Comparison of ENCODE assay signal across 17 cellular contexts in genomic region chr9:128773049-128773448, GRCh38. TPM values are rescaled to one million over a fixed set of nuclear protein-coding genes. Genes with fewer than 3 reads are reported as not detected.
A peak's percentile ranks its signal among the peaks of the same experiment; 100 is the strongest.
DNase-seq lines count a peak whose midpoint lies in the region; ATAC-seq and TF ChIP-seq lines count a peak whose summit lies in the region.
"Had no signal": no experiment of that assay in that cellular context is flagged by ENCODE, and none has a peak within 500 bp of the region (broad histone marks: within the 10 kb centered on the region; RNA-seq: fewer than 3 reads in every experiment).

No MANE protein-coding gene starts in this region.

- no peak for DNase-seq in activated CD4-positive, alpha-beta T cell treated with anti-CD3 and anti-CD28 coated beads, Interleukin-2, amount 10 ng/mL, durations not matched to agents 24 days and 14 days
- DNase-seq in activated CD4-positive, alpha-beta T cell treated with anti-CD3 and anti-CD28 coated beads for 1 hour, result no peak
- no peak for DNase-seq in CD4-positive, alpha-beta T cell
- DNase-seq in naive thymus-derived CD4-positive, alpha-beta T cell, result no peak
- DNase-seq in NCI-H2196 treated with DMSO at 0.1 percent for 48 hours (lab: John Stamatoyannopoulos, UW; ENCODE audit: unreplicated experiment) (no peak), hepatic stellate cell (ENCODE audit: low spot score) (no peak), cardiac septum (ENCODE audit: low spot score) (no peak)
- DNase-seq: ACHN; activated CD8-positive, alpha-beta memory T cell treated with anti-CD3 and anti-CD28 coated beads, Interleukin-2, amount 50 U/mL, for 48 hours; KBM-7; left ventricle myocardium superior; NCI-H1092; NCI-H2171; NCI-H748 treated with DMSO at 0.1 percent for 48 hours; Peyer's patch; WERI-Rb-1 had no signal

- H3K4me3 Mint-ChIP-seq in activated CD4-positive, alpha-beta T cell treated with anti-CD3 and anti-CD28 coated beads, Interleukin-2, amount 10 ng/mL, durations not matched to agents 24 days and 14 days, result peak overlapping the region; percentile 87
- H3K4me3 Mint-ChIP-seq in CD4-positive, alpha-beta T cell, result peak overlapping the region; percentile 60
- H3K4me3 Mint-ChIP-seq in naive thymus-derived CD4-positive, alpha-beta T cell, result peak overlapping the region in 8 of 10 donors; percentile 42 to 99 (median 90)

- no peak for ATAC-seq in CD4-positive, alpha-beta T cell (ENCODE audit: poor library complexity)
- no peak for ATAC-seq in naive thymus-derived CD4-positive, alpha-beta T cell
- ATAC-seq: left ventricle myocardium superior had no signal

- no peaks in the 10 kb centered on the region for H3K9me3 ChIP-seq in CD4-positive, alpha-beta T cell (ENCODE audit: control insufficient read depth, low read length)
- H3K9me3 ChIP-seq in naive thymus-derived CD4-positive, alpha-beta T cell (ENCODE audit: control insufficient read depth in 2 of 3, low read length in 3 of 3), result peaks cover 0 to 5% (median 0%) of the 10 kb centered on the region in 3 experiments
- H3K9me3 ChIP-seq: Peyer's patch had no signal

- no peak overlapping the region for H3K4me3 ChIP-seq in naive thymus-derived CD4-positive, alpha-beta T cell (ENCODE audit: low read length)

- H3K27me3 Mint-ChIP-seq in activated CD4-positive, alpha-beta T cell treated with anti-CD3 and anti-CD28 coated beads, Interleukin-2, amount 10 ng/mL, durations not matched to agents 24 days and 14 days, result no peaks in the 10 kb centered on the region
- H3K27me3 Mint-ChIP-seq in CD4-positive, alpha-beta T cell, result no peaks in the 10 kb centered on the region
- H3K27me3 Mint-ChIP-seq in naive thymus-derived CD4-positive, alpha-beta T cell, result no peaks in the 10 kb centered on the region

- CTCF ChIA-PET in CD4-positive, alpha-beta T cell (lab: Charles Lee), result interaction anchor here (0.6 to 1.3 kb wide), 2 partner anchors 45 to 179 kb away, joined by 3 to 8 read pairs; partner anchors contain the start of gene ENDOG
- CTCF ChIA-PET in naive thymus-derived CD4-positive, alpha-beta T cell (lab: Charles Lee), result no interaction called here

- intact Hi-C loops in activated CD4-positive, alpha-beta T cell treated with anti-CD3 and anti-CD28 coated beads, Interleukin-2, amount 10 ng/mL, durations not matched to agents 24 days and 14 days (cut with micrococcal nuclease), result loop anchor here (5.0 kb wide), 2 partner anchors 44 to 86 kb away; partner anchors contain the start of genes ENDOG and SET
- intact Hi-C loops in CD4-positive, alpha-beta T cell (cut with DNase I, micrococcal nuclease), result loop anchor here (5.0 to 10.0 kb wide), 5 partner anchors 48 to 401 kb away; partner anchors contain the start of genes DYNC2I2 (in 1 of the 2), KYAT1 (in 1 of the 2), LRRC8A (in 1 of the 2) and PKN3 (in 1 of the 2)
- intact Hi-C loops in naive thymus-derived CD4-positive, alpha-beta T cell (cut with micrococcal nuclease), result loop anchor here (5.0 kb wide), 3 partner anchors 116 to 496 kb away; partner anchors contain the start of genes DYNC2I2 (in 1 of the 2), GOLGA2 (in 1 of the 2), MIGA2 (in 1 of the 2) and SWI5 (in 1 of the 2)
- intact Hi-C loops in cardiac septum (cut with DNase I), result no loop called here

- H3K4me1 Mint-ChIP-seq in activated CD4-positive, alpha-beta T cell treated with anti-CD3 and anti-CD28 coated beads, Interleukin-2, amount 10 ng/mL, durations not matched to agents 24 days and 14 days, result peaks cover 15% of the 10 kb centered on the region
- H3K4me1 Mint-ChIP-seq in CD4-positive, alpha-beta T cell (ENCODE audit: low read depth), result peaks cover 30% of the 10 kb centered on the region
- H3K4me1 Mint-ChIP-seq in naive thymus-derived CD4-positive, alpha-beta T cell, result peaks cover 18 to 33% (median 30%) of the 10 kb centered on the region in 7 donors

- no peaks in the 10 kb centered on the region for H3K27me3 ChIP-seq in CD4-positive, alpha-beta T cell (ENCODE audit: control insufficient read depth, insufficient read depth, low read length)
- no peaks in the 10 kb centered on the region for H3K27me3 ChIP-seq in naive thymus-derived CD4-positive, alpha-beta T cell (ENCODE audit: control insufficient read depth in 2 of 2, insufficient read depth in 2 of 2, low read length in 2 of 2)
- H3K27me3 ChIP-seq: Peyer's patch had no signal

- no peaks in the 10 kb centered on the region for H3K36me3 Mint-ChIP-seq in activated CD4-positive, alpha-beta T cell treated with anti-CD3 and anti-CD28 coated beads, Interleukin-2, amount 10 ng/mL, durations not matched to agents 24 days and 14 days (ENCODE audit: low read depth)
- peaks cover 7% of the 10 kb centered on the region for H3K36me3 Mint-ChIP-seq in CD4-positive, alpha-beta T cell (ENCODE audit: low read depth)
- H3K36me3 Mint-ChIP-seq in naive thymus-derived CD4-positive, alpha-beta T cell, result peaks cover 0 to 5% (median 4%) of the 10 kb centered on the region in 5 donors

- H3K4me1 ChIP-seq in naive thymus-derived CD4-positive, alpha-beta T cell (ENCODE audit: control insufficient read depth in 2 of 2, insufficient read depth in 2 of 2, low read length in 2 of 2), result peaks cover 7 to 12% of the 10 kb centered on the region in 2 donors

- H3K27ac ChIP-seq in CD4-positive, alpha-beta T cell (ENCODE audit: low read depth, low read length), result no peak overlapping the region
- H3K27ac ChIP-seq in VCaP, result peak overlapping the region; percentile 96
- H3K27ac ChIP-seq in naive thymus-derived CD4-positive, alpha-beta T cell (ENCODE audit: low read depth, low read length), result no peak overlapping the region

- peak overlapping the region; percentile 11 for H3K27ac Mint-ChIP-seq in activated CD4-positive, alpha-beta T cell treated with anti-CD3 and anti-CD28 coated beads, Interleukin-2, amount 10 ng/mL, durations not matched to agents 24 days and 14 days
- H3K27ac Mint-ChIP-seq in CD4-positive, alpha-beta T cell, result peak overlapping the region; percentile 98
- H3K27ac Mint-ChIP-seq in naive thymus-derived CD4-positive, alpha-beta T cell, result peak overlapping the region in 7 of 9 donors; percentile 25 to 100 (median 92)

- peaks cover 4% of the 10 kb centered on the region for H3K9me3 Mint-ChIP-seq in activated CD4-positive, alpha-beta T cell treated with anti-CD3 and anti-CD28 coated beads, Interleukin-2, amount 10 ng/mL, durations not matched to agents 24 days and 14 days
- no peaks in the 10 kb centered on the region for H3K9me3 Mint-ChIP-seq in CD4-positive, alpha-beta T cell
- H3K9me3 Mint-ChIP-seq in naive thymus-derived CD4-positive, alpha-beta T cell, result peaks cover 0 to 4% (median 0%) of the 10 kb centered on the region in 11 donors

- H3K36me3 ChIP-seq in naive thymus-derived CD4-positive, alpha-beta T cell (ENCODE audit: control insufficient read depth in 2 of 3, insufficient read depth in 3 of 3, low read length in 3 of 3), result peaks cover 0 to 6% (median 0%) of the 10 kb centered on the region in 3 experiments

- TF ChIP-seq CTCF in CD4-positive, alpha-beta T cell (IDR thresholded peaks at IDR 0.05), result no peak
- no peak for TF ChIP-seq CTCF in VCaP (conservative IDR thresholded peaks at IDR 0.05)

- POLR2A ChIA-PET in CD4-positive, alpha-beta T cell (lab: Charles Lee), result interaction anchor here (0.8 to 3.6 kb wide), 4 partner anchors 9 to 84 kb away, joined by 3 to 49 read pairs (median 14); partner anchors contain the start of genes SET, SPOUT1 and TBC1D13
- POLR2A ChIA-PET in naive thymus-derived CD4-positive, alpha-beta T cell (lab: Charles Lee), result interaction anchor here (0.9 to 3.3 kb wide), 7 partner anchors 9 to 263 kb away, joined by 4 to 31 read pairs (median 10); partner anchors contain the start of genes MIGA2, TBC1D13 and ZDHHC12

RNA-seq across cellular contexts. Expression of gene ZER1, which starts 1.3 kb away (rescaled TPM):
- 12.3 and 14.4 TPM in 2 replicates for total RNA-seq in activated CD4-positive, alpha-beta T cell treated with anti-CD3 and anti-CD28 coated beads, Interleukin-2, amount 10 ng/mL, durations not matched to agents 24 days and 14 days
- 10 to 100 TPM; 25.4 to 32.6 TPM for total RNA-seq in CD4-positive, alpha-beta T cell
- total RNA-seq in naive thymus-derived CD4-positive, alpha-beta T cell, result 10 to 100 TPM; 22.7 to 51.2 (median 34.7) TPM
- 10 to 100 TPM; 37.6 to 57.7 TPM for polyA plus RNA-seq in naive thymus-derived CD4-positive, alpha-beta T cell
- total RNA-seq in cardiac septum, result 51.8 TPM

RNA-seq across cellular contexts. Expression of gene TBC1D13, which starts 14.0 kb away (rescaled TPM):
- 19.2 and 19.9 TPM in 2 replicates for total RNA-seq in activated CD4-positive, alpha-beta T cell treated with anti-CD3 and anti-CD28 coated beads, Interleukin-2, amount 10 ng/mL, durations not matched to agents 24 days and 14 days
- total RNA-seq in CD4-positive, alpha-beta T cell, result 10 to 100 TPM; 25.4 to 28.7 TPM
- total RNA-seq in naive thymus-derived CD4-positive, alpha-beta T cell, result 10 to 100 TPM; 21.0 to 35.2 (median 24.9) TPM
- polyA plus RNA-seq in naive thymus-derived CD4-positive, alpha-beta T cell, result 10 to 100 TPM; 18.6 to 43.5 TPM
- 15.7 TPM for total RNA-seq in cardiac septum

RNA-seq across cellular contexts. Expression of gene ENDOG, which starts 45.3 kb away (rescaled TPM):
- total RNA-seq in activated CD4-positive, alpha-beta T cell treated with anti-CD3 and anti-CD28 coated beads, Interleukin-2, amount 10 ng/mL, durations not matched to agents 24 days and 14 days, result 22.9 and 23.3 TPM in 2 replicates
- 1 to 10 TPM; 3.2 to 3.7 TPM for total RNA-seq in CD4-positive, alpha-beta T cell
- 10 to 100 TPM in 4 of 5 experiments, 1 to 10 TPM in 1; 9.4 to 18.3 (median 14.7) TPM for total RNA-seq in naive thymus-derived CD4-positive, alpha-beta T cell
- 10 to 100 TPM; 17.0 to 36.7 TPM for polyA plus RNA-seq in naive thymus-derived CD4-positive, alpha-beta T cell
- 47.1 TPM for total RNA-seq in cardiac septum

RNA-seq across cellular contexts. Expression of gene ZDHHC12, which starts 49.1 kb away (rescaled TPM):
- total RNA-seq in activated CD4-positive, alpha-beta T cell treated with anti-CD3 and anti-CD28 coated beads, Interleukin-2, amount 10 ng/mL, durations not matched to agents 24 days and 14 days, result 46.9 and 48.4 TPM in 2 replicates
- 10 to 100 TPM; 22.0 to 23.7 TPM for total RNA-seq in CD4-positive, alpha-beta T cell
- total RNA-seq in naive thymus-derived CD4-positive, alpha-beta T cell, result 10 to 100 TPM; 21.2 to 70.3 (median 25.7) TPM
- 10 to 100 TPM; 63.2 to 74.2 TPM for polyA plus RNA-seq in naive thymus-derived CD4-positive, alpha-beta T cell
- 7.4 TPM for total RNA-seq in cardiac septum

RNA-seq across cellular contexts. Expression of gene SPOUT1, which starts 56.5 kb away (rescaled TPM):
- total RNA-seq in activated CD4-positive, alpha-beta T cell treated with anti-CD3 and anti-CD28 coated beads, Interleukin-2, amount 10 ng/mL, durations not matched to agents 24 days and 14 days, result 149 and 154 TPM in 2 replicates
- total RNA-seq in CD4-positive, alpha-beta T cell, result 10 to 100 TPM; 22.2 to 27.6 TPM
- total RNA-seq in naive thymus-derived CD4-positive, alpha-beta T cell, result 10 to 100 TPM; 38.9 to 83.6 (median 65.2) TPM
- 10 to 100 TPM; 32.1 to 42.0 TPM for polyA plus RNA-seq in naive thymus-derived CD4-positive, alpha-beta T cell
- total RNA-seq in cardiac septum, result 18.0 TPM

Comparison
In these comparisons a context has a peak if more than half of its experiments do, and no peak if none do; other contexts are left out.
1. H3K27ac Mint-ChIP-seq: peak in every context shown above with its lines; median percentile 98 in CD4-positive, alpha-beta T cell; 92 in naive thymus-derived CD4-positive, alpha-beta T cell; 11 in activated CD4-positive, alpha-beta T cell treated with anti-CD3 and anti-CD28 coated beads, Interleukin-2, amount 10 ng/mL, durations not matched to agents 24 days and 14 days.